In genomic region chr4:165476214-165477098, GRCh38 we compare ENCODE assay signal across 16 cellular contexts.
DNase-seq lines count a peak whose midpoint lies in the region; ATAC-seq and TF ChIP-seq lines count a peak whose summit lies in the region.
"Had no signal": no experiment of that assay in that cellular context is flagged by ENCODE, and none has a peak within 500 bp of the region (broad histone marks: within the 10 kb centered on the region; RNA-seq: fewer than 3 reads in every experiment).

No MANE protein-coding gene starts in this region.

- H3K9me2 ChIP-seq in GM23248 (ENCODE audit: insufficient read depth) (no peaks in the 10 kb centered on the region), PC-9 (ENCODE audit: insufficient read depth) (no peaks in the 10 kb centered on the region)

- H3F3A ChIP-seq in GM23248 (ENCODE audit: insufficient read depth) (no peaks in the 10 kb centered on the region), PC-9 (ENCODE audit: insufficient read depth, low read depth) (peaks cover 13% of the 10 kb centered on the region)

- peaks cover 8% of the 10 kb centered on the region; the same call in 1 of the 2 replicates for H3K4me1 ChIP-seq in GM23248 (ENCODE audit: insufficient read depth)
- H3K4me1 ChIP-seq in PC-9 (replicated peaks; ENCODE audit: insufficient read depth): peaks cover 17% of the 10 kb centered on the region
- H3K4me1 ChIP-seq: Peyer's patch had no signal

- no peaks in the 10 kb centered on the region for H3K36me3 ChIP-seq in GM23248 (ENCODE audit: low read depth)
- H3K36me3 ChIP-seq in PC-9 (ENCODE audit: low read depth): no peaks in the 10 kb centered on the region
- H3K36me3 ChIP-seq: esophagus muscularis mucosa, Peyer's patch had no signal

- CTCF ChIA-PET in PC-9 (lab: Charles Lee): interaction anchor here (0.7 kb wide), 1 partner anchor 310 kb away, joined by 4 read pairs; no protein-coding TSS in a partner anchor

- H3K4me3 ChIP-seq in GM23248 (no peak overlapping the region), PC-9 (no peak overlapping the region), retinal pigment epithelial cell (ENCODE audit: low read length) (no peak overlapping the region)
- H3K4me3 ChIP-seq: esophagus muscularis mucosa, Peyer's patch had no signal

- in situ Hi-C loops in GM23248 (cut with MboI): no loop called here

- TF ChIP-seq CTCF in PC-9 (conservative IDR thresholded peaks at IDR 0.05) (no peak), retinal pigment epithelial cell (conservative IDR thresholded peaks at IDR 0.05; ENCODE audit: low read depth, low read length) (no peak)

- no peaks in the 10 kb centered on the region for H3K27me3 ChIP-seq in GM23248 (replicated peaks; ENCODE audit: insufficient read depth)
- no peaks in the 10 kb centered on the region for H3K27me3 ChIP-seq in PC-9 (ENCODE audit: insufficient read depth, low read depth)
- H3K27me3 ChIP-seq: esophagus muscularis mucosa, Peyer's patch had no signal

- no peaks in the 10 kb centered on the region for H3K9me3 ChIP-seq in GM23248 (ENCODE audit: low read depth)
- peaks cover 9% of the 10 kb centered on the region; the same call in 1 of the 2 replicates for H3K9me3 ChIP-seq in PC-9 (ENCODE audit: insufficient read depth, low read depth)
- H3K9me3 ChIP-seq: esophagus muscularis mucosa had no signal

- WGBS in GM23248 (ENCODE audit: low coverage in 1 of 2, low lambda C conversion rate in 2 of 2, missing lambda C conversion rate in 2 of 2), 2 experiments: 77 to 82% methylated on average over 14 of the region's 14 CpGs

- H3K27ac ChIP-seq in GM23248 (no peak overlapping the region), PC-9 (peak overlapping the region; percentile 53)
- H3K27ac ChIP-seq: esophagus muscularis mucosa, Peyer's patch had no signal

- H4K20me1 ChIP-seq in GM23248 (ENCODE audit: insufficient read depth): no peaks in the 10 kb centered on the region
- H4K20me1 ChIP-seq in PC-9 (ENCODE audit: insufficient read depth): no peaks in the 10 kb centered on the region

- BruUV-seq in PC-9 (replicated peaks; lab: Mats Ljungman, UMichigan): TSS peak; percentile 80

- intact Hi-C loops in PC-9 (cut with micrococcal nuclease; ENCODE audit: unreplicated experiment): no loop called here
- intact Hi-C loops in left colon (cut with DNase I, micrococcal nuclease): no loop called here

- H3K9ac ChIP-seq in GM23248: no peak overlapping the region

- POLR2A ChIA-PET in PC-9 (lab: Charles Lee; ENCODE audit: unreplicated experiment): interaction anchor here (0.6 kb wide), 1 partner anchor 364 kb away, joined by 4 read pairs; no protein-coding TSS in a partner anchor

- H3K79me2 ChIP-seq in GM23248 (ENCODE audit: insufficient read depth) (no peaks in the 10 kb centered on the region), PC-9 (ENCODE audit: low read depth) (no peaks in the 10 kb centered on the region)

- H3K4me2 ChIP-seq in GM23248 (ENCODE audit: unreplicated experiment): no peak overlapping the region
- H3K4me2 ChIP-seq in PC-9: peak overlapping the region; percentile 53; the same call in 1 of the 2 replicates

- H2AFZ ChIP-seq in GM23248: no peak overlapping the region
- no peak overlapping the region for H2AFZ ChIP-seq in PC-9

- peak; percentile 99 for ATAC-seq in esophagus mucosa
- no peak for ATAC-seq in left colon
- ATAC-seq in HG03139 (IDR thresholded peaks at IDR 0.05; ENCODE audit: unreplicated experiment): no peak

- peak; percentile 49 for DNase-seq in GM23248
- DNase-seq in PC-9: peak; percentile 71 to 83
- DNase-seq in retinal pigment epithelial cell (ENCODE audit: low read depth): peak; percentile 28
- DNase-seq in left colon: no peak
- DNase-seq in NCI-H82 treated with DMSO at 0.1 percent for 48 hours (lab: John Stamatoyannopoulos, UW; ENCODE audit: unreplicated experiment): no peak
- no peak for DNase-seq in SHP77 (lab: John Stamatoyannopoulos, UW)
- DNase-seq: activated naive CD4-positive, alpha-beta T cell; C1 segment of cervical spinal cord; cerebellar nuclear complex; H7; NCI-H1048; NCI-H345; Peyer's patch had no signal

Comparison
In these comparisons a context has a peak if more than half of its experiments do, and no peak if none do; other contexts are left out.
1. DNase-seq: peak in GM23248 (single experiment), PC-9 (2 of 2) and retinal pigment epithelial cell (single experiment); none in left colon (0 of 2), NCI-H82 treated with DMSO at 0.1 percent for 48 hours (single experiment) and SHP77 (0 of 2).